8 cellular contexts compared by ENCODE assay signal in genomic region chr19:2171349-2172145, GRCh38. TPM values are rescaled to one million over a fixed set of nuclear protein-coding genes. Genes with fewer than 3 reads are reported as not detected.
DNase-seq lines count a peak whose midpoint lies in the region; ATAC-seq and TF ChIP-seq lines count a peak whose summit lies in the region.

No MANE protein-coding gene starts in this region.

- TF ChIP-seq CTCF in adrenal gland (IDR thresholded peaks at IDR 0.05) (no peak), type B pancreatic cell (conservative IDR thresholded peaks at IDR 0.05) (peak; percentile 9)

- 11 to 35% (median 30%) methylated on average over 8 to 27 of the region's 27 CpGs for WGBS in adrenal gland, 4 donors

- H3K9me3 ChIP-seq in T-helper 17 cell (ENCODE audit: control insufficient read depth, low read length, poor library complexity, severe bottlenecking) (no peaks in the 10 kb centered on the region), adrenal gland (replicated peaks in 1 of 3) (no peaks in the 10 kb centered on the region)

- intact Hi-C loops in adrenal gland (cut with DNase I) = no loop called here

- peak; percentile 66 to 81 (median 77) for DNase-seq in T-helper 17 cell
- DNase-seq in adrenal gland = peak in 5 of 7 donors; percentile 61 to 78 (median 75)
- DNase-seq in naive thymus-derived CD8-positive, alpha-beta T cell = peak; percentile 50 to 87 (median 70)
- no peak for DNase-seq in type B pancreatic cell (ENCODE audit: extremely low spot score, unreplicated experiment)
- DNase-seq in inferior parietal cortex (ENCODE audit: extremely low spot score) = no peak
- DNase-seq in HCEC 1CT = no peak

- TF ChIP-seq POLR2A in GM15510 (IDR thresholded peaks at IDR 0.05; ENCODE audit: borderline replicate concordance, extremely low read depth, insufficient read length) (peak; percentile 30), adrenal gland (IDR thresholded peaks at IDR 0.05) (peak in 1 of 2 donors; percentile 34)

- POLR2A ChIA-PET in naive thymus-derived CD8-positive, alpha-beta T cell (lab: Charles Lee) = interaction anchor here (0.5 to 0.7 kb wide), 4 partner anchors 24 to 153 kb away, joined by 3 to 5 read pairs (median 4); partner anchors contain the start of gene PEAK3

- peak overlapping the region in 3 of 5 donors; percentile 66 to 75 (median 69) for H3K27ac ChIP-seq in adrenal gland

- ATAC-seq in HG02763 (IDR thresholded peaks at IDR 0.05; ENCODE audit: unreplicated experiment) (peak; percentile 39), T-helper 17 cell (peak; percentile 96)
- ATAC-seq in naive thymus-derived CD8-positive, alpha-beta T cell = peak; percentile 95 to 99

- H3K27ac Mint-ChIP-seq in T-helper 17 cell (peak overlapping the region; percentile 82), type B pancreatic cell (peak overlapping the region; percentile 93)
- H3K27ac Mint-ChIP-seq in naive thymus-derived CD8-positive, alpha-beta T cell = peak overlapping the region; percentile 16 to 81 (median 42)

- no peaks in the 10 kb centered on the region for H3K27me3 ChIP-seq in adrenal gland

- H3K4me3 ChIP-seq in adrenal gland = no peak overlapping the region

- peaks cover 74 to 85% of the 10 kb centered on the region in 2 donors for H3K4me1 ChIP-seq in adrenal gland (replicated peaks in 1 of 2)

- H3K27me3 Mint-ChIP-seq in T-helper 17 cell (no peaks in the 10 kb centered on the region), type B pancreatic cell (no peaks in the 10 kb centered on the region)
- H3K27me3 Mint-ChIP-seq in naive thymus-derived CD8-positive, alpha-beta T cell = no peaks in the 10 kb centered on the region

- H3K36me3 Mint-ChIP-seq in T-helper 17 cell (ENCODE audit: low read depth) (no peaks in the 10 kb centered on the region), type B pancreatic cell (peaks cover 4% of the 10 kb centered on the region)
- peaks cover 0 to 7% (median 0%) of the 10 kb centered on the region in 3 donors for H3K36me3 Mint-ChIP-seq in naive thymus-derived CD8-positive, alpha-beta T cell

- H3K4me1 Mint-ChIP-seq in T-helper 17 cell (peaks cover 29% of the 10 kb centered on the region), type B pancreatic cell (ENCODE audit: unreplicated experiment) (peaks cover 40% of the 10 kb centered on the region)
- H3K4me1 Mint-ChIP-seq in naive thymus-derived CD8-positive, alpha-beta T cell = peaks cover 26 to 78% (median 68%) of the 10 kb centered on the region in 4 donors

- peak overlapping the region; percentile 28 for H3K4me3 Mint-ChIP-seq in T-helper 17 cell
- peak overlapping the region in 4 of 10 donors; percentile 31 to 41 (median 34) for H3K4me3 Mint-ChIP-seq in naive thymus-derived CD8-positive, alpha-beta T cell
- H3K4me3 Mint-ChIP-seq in type B pancreatic cell = peak overlapping the region; percentile 52

- H3K9me3 Mint-ChIP-seq in naive thymus-derived CD8-positive, alpha-beta T cell = no peaks in the 10 kb centered on the region
- H3K9me3 Mint-ChIP-seq in type B pancreatic cell = no peaks in the 10 kb centered on the region

- no peaks in the 10 kb centered on the region for H3K36me3 ChIP-seq in adrenal gland (replicated peaks in 1 of 2)

RNA-seq across cellular contexts. Expression of gene DOT1L, which starts 7.8 kb away (rescaled TPM):
- total RNA-seq in T-helper 17 cell (10 to 100 TPM; 32.3 to 42.1 TPM), adrenal gland (10 to 100 TPM in 7 of 8 donors, 1 to 10 TPM in 1; 5.8 to 98.9 (median 20.8) TPM), type B pancreatic cell (ENCODE audit: low replicate concordance) (68.8 and 76.3 TPM in 2 replicates)
- 10 to 100 TPM in 2 of 3 donors, 1 to 10 TPM in 1; 6.8 to 39.2 (median 13.6) TPM for polyA plus RNA-seq in adrenal gland
- total RNA-seq in naive thymus-derived CD8-positive, alpha-beta T cell = 10 to 100 TPM; 24.5 to 28.5 TPM
- 1 to 10 TPM in 1 of 3 donors, under 1 TPM in 2; 0.30 to 1.0 (median 0.62) TPM for polyA plus RNA-seq in naive thymus-derived CD8-positive, alpha-beta T cell

RNA-seq across cellular contexts. Expression of gene AP3D1, which starts 20.2 kb away (rescaled TPM):
- total RNA-seq in T-helper 17 cell (10 to 100 TPM; 82.2 to 86.0 TPM), adrenal gland (100 to 1,000 TPM; 105 to 193 (median 122) TPM), type B pancreatic cell (ENCODE audit: low replicate concordance) (127 and 139 TPM in 2 replicates)
- polyA plus RNA-seq in adrenal gland = 100 to 1,000 TPM in 2 of 3 donors, 10 to 100 TPM in 1; 88.7 to 133 (median 120) TPM
- 10 to 100 TPM; 71.3 to 83.2 TPM for total RNA-seq in naive thymus-derived CD8-positive, alpha-beta T cell
- 10 to 100 TPM; 12.8 to 45.0 (median 13.6) TPM for polyA plus RNA-seq in naive thymus-derived CD8-positive, alpha-beta T cell

Comparison
In these comparisons a context has a peak if more than half of its experiments do, and no peak if none do; other contexts are left out.
1. ATAC-seq: peak in every context shown above with its lines; median percentile 97 in naive thymus-derived CD8-positive, alpha-beta T cell; 96 in T-helper 17 cell; 39 in HG02763.
2. DNase-seq: peak in T-helper 17 cell (3 of 3), adrenal gland (5 of 7) and naive thymus-derived CD8-positive, alpha-beta T cell (10 of 10); none in type B pancreatic cell (single experiment), inferior parietal cortex (single experiment) and HCEC 1CT (single experiment).
3. H3K27ac Mint-ChIP-seq: peak in every context shown above with its lines; median percentile 93 in type B pancreatic cell; 82 in T-helper 17 cell; 42 in naive thymus-derived CD8-positive, alpha-beta T cell.